ENCODE assay signal across 19 cellular contexts in genomic region chr6:74946961-74947360, GRCh38.
DNase-seq lines count a peak whose midpoint lies in the region; ATAC-seq, FAIRE-seq and TF ChIP-seq lines count a peak whose summit lies in the region.
"Had no signal": no experiment of that assay in that cellular context is flagged by ENCODE, and none has a peak within 500 bp of the region (broad histone marks: within the 10 kb centered on the region; RNA-seq: fewer than 3 reads in every experiment).

No MANE protein-coding gene starts in this region.

- TF ChIP-seq CTCF in epithelial cell of proximal tubule (conservative IDR thresholded peaks at IDR 0.05; ENCODE audit: low read depth, low read length) (no peak), ascending aorta (IDR thresholded peaks at IDR 0.05) (no peak)

- intact Hi-C loops in ascending aorta (cut with DNase I), result no loop called here

- FAIRE-seq in GM12892 (lab: Jason Lieb, UNC), result peak; percentile 30
- FAIRE-seq: G401.6 had no signal

- peaks cover 0 to 5% of the 10 kb centered on the region in 2 donors for H3K9me3 ChIP-seq in ascending aorta
- H3K9me3 ChIP-seq: transverse colon had no signal

- no peak for TF ChIP-seq POLR2A in GM12892 (IDR thresholded peaks at IDR 0.05; ENCODE audit: low read depth, low read length)

- no peaks in the 10 kb centered on the region for H3K36me3 ChIP-seq in ascending aorta
- H3K36me3 ChIP-seq: cardiac muscle cell, left ventricle myocardium inferior, transverse colon had no signal

- no peak for DNase-seq in GM12892 (ENCODE audit: insufficient read length)
- peak; percentile 2 for DNase-seq in SW480 (ENCODE audit: low spot score)
- peak; percentile 26 for DNase-seq in epithelial cell of proximal tubule (ENCODE audit: low read depth)
- DNase-seq in renal cortical epithelial cell (ENCODE audit: low read depth), result peak; percentile 70
- DNase-seq in stimulated activated CD4-positive, alpha-beta T cell treated with anti-CD3 and anti-CD28 coated beads, Interleukin-12 subunit alpha, Interleukin-12 subunit beta, amount 100 ng/mL, for 4 hours, result no peak
- no peak for DNase-seq in ascending aorta (ENCODE audit: low spot score in 2 of 2)
- DNase-seq: activated CD8-positive, alpha-beta T cell treated with anti-CD3 and anti-CD28 coated beads for 36 hours; activated effector memory CD4-positive, alpha-beta T cell treated with Interleukin-2 at 50 U/mL for 16 hours; CD8-positive, alpha-beta T cell; left ventricle myocardium inferior; naive B cell; NK-92 treated with Interleukin-12 subunit alpha and Interleukin-12 subunit beta, amount 100 ng/mL, for 24 hours; transverse colon had no signal

- H3K27ac ChIP-seq in ascending aorta, result no peak overlapping the region
- H3K27ac ChIP-seq: cardiac muscle cell, hepatocyte, left ventricle myocardium inferior, SK-N-MC, transverse colon had no signal

- ATAC-seq in HG02885 (IDR thresholded peaks at IDR 0.05; ENCODE audit: poor library complexity, unreplicated experiment) (no peak), HG03139 (IDR thresholded peaks at IDR 0.05; ENCODE audit: unreplicated experiment) (no peak)
- ATAC-seq: activated CD8-positive, alpha-beta T cell treated with anti-CD3 and anti-CD28 coated beads for 36 hours; CD8-positive, alpha-beta T cell had no signal

- no peak overlapping the region for H3K4me3 ChIP-seq in epithelial cell of proximal tubule (ENCODE audit: low read depth, low read length)
- H3K4me3 ChIP-seq in ascending aorta, result no peak overlapping the region
- H3K4me3 ChIP-seq: cardiac muscle cell, hepatocyte, left ventricle myocardium inferior, SK-N-MC, transverse colon had no signal

- H3K27me3 ChIP-seq in ascending aorta, result no peaks in the 10 kb centered on the region
- H3K27me3 ChIP-seq: cardiac muscle cell, hepatocyte, transverse colon had no signal

- no peaks in the 10 kb centered on the region for H3K4me1 ChIP-seq in ascending aorta
- H3K4me1 ChIP-seq: left ventricle myocardium inferior, transverse colon had no signal

Comparison
In these comparisons a context has a peak if more than half of its experiments do, and no peak if none do; other contexts are left out.
1. DNase-seq: peak in SW480 (single experiment), epithelial cell of proximal tubule (single experiment) and renal cortical epithelial cell (single experiment); none in GM12892 (single experiment), stimulated activated CD4-positive, alpha-beta T cell treated with anti-CD3 and anti-CD28 coated beads, Interleukin-12 subunit alpha, Interleukin-12 subunit beta, amount 100 ng/mL, for 4 hours (single experiment) and ascending aorta (0 of 2).